ENCODE assay signal across 8 cellular contexts in the genomic region with DNA sequence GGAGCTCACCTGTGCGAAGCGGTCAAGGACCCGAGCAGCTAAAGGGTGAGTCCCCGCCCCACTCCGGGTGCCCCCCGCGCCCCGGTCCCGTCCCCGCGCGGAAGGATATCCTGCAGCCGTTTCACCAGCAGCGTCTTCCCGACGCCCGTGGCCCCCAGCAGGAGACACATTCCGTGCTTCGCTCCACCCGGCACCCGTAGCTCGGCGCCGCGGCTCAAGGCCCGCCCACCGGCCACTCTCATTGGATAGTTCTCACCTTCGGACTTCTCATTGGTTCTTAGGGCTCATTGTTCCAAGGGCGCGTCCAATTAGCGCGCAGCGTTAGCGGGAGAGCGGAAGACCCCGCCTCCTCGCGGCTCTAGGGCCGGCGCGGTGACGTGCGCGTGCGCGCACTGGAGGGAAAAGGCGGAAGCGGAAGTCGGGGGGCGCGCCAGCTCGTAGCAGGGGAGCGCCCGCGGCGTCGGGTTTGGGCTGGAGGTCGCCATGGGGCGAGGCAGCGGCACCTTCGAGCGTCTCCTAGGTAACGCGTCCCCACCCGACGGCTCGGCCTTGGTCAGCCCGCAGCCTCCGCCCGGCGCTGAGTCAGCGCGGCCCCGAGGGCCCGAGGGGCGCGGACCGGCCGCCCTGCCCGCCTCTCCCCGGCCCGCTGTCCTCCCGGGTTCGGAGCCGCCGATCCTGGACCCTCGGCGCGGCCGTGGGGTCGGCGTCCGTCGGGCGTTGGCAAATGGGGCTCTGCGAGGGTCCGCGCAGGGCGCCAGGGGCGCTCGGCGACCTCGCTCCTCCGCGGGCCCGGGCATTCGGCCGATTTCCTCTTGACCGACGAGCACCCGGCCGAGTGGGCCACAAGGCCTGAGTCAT. TPM values are rescaled to one million over a fixed set of nuclear protein-coding genes. Genes with fewer than 3 reads are reported as not detected.
A peak's percentile ranks its signal among the peaks of the same experiment; 100 is the strongest.
DNase-seq lines count a peak whose midpoint lies in the region; ATAC-seq and TF ChIP-seq lines count a peak whose summit lies in the region.

A gene with protein sequence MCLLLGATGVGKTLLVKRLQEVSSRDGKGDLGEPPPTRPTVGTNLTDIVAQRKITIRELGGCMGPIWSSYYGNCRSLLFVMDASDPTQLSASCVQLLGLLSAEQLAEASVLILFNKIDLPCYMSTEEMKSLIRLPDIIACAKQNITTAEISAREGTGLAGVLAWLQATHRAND (minus strand): TSS at position 214 of the 858 bp plus-strand sequence. CDS start 44 bp downstream, at position 170.
A gene with protein sequence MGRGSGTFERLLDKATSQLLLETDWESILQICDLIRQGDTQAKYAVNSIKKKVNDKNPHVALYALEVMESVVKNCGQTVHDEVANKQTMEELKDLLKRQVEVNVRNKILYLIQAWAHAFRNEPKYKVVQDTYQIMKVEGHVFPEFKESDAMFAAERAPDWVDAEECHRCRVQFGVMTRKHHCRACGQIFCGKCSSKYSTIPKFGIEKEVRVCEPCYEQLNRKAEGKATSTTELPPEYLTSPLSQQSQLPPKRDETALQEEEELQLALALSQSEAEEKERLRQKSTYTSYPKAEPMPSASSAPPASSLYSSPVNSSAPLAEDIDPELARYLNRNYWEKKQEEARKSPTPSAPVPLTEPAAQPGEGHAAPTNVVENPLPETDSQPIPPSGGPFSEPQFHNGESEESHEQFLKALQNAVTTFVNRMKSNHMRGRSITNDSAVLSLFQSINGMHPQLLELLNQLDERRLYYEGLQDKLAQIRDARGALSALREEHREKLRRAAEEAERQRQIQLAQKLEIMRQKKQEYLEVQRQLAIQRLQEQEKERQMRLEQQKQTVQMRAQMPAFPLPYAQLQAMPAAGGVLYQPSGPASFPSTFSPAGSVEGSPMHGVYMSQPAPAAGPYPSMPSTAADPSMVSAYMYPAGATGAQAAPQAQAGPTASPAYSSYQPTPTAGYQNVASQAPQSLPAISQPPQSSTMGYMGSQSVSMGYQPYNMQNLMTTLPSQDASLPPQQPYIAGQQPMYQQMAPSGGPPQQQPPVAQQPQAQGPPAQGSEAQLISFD (plus strand): TSS at position 428 of the 858 bp plus-strand sequence. CDS start 56 bp downstream, at position 484.

- TF ChIP-seq CTCF in LNCaP clone FGC (IDR thresholded peaks at IDR 0.05; ENCODE audit: control insufficient read depth, extremely low read depth, insufficient read depth) = no peak
- no peak for TF ChIP-seq CTCF in RWPE1 (conservative IDR thresholded peaks at IDR 0.05; ENCODE audit: low read depth)

- no peaks in the 10 kb centered on the region for H3K9me3 Mint-ChIP-seq in activated T-helper 17 cell treated with anti-CD3 and anti-CD28 coated beads, Interleukin-2, amount 50 U/mL, for 72 hours
- no peaks in the 10 kb centered on the region for H3K9me3 Mint-ChIP-seq in naive B cell
- no peaks in the 10 kb centered on the region for H3K9me3 Mint-ChIP-seq in stimulated activated memory B cell treated with anti-CD40 and anti-IgM and Interleukin-4, amounts not matched to agents 10 μg/mL and 1 μg/mL and 100 μg/mL, for 72 hours

- DNase-seq in Daoy (ENCODE audit: low read depth) (peak; percentile 99), GOT3 (lab: John Stamatoyannopoulos, UW) (peak; percentile 98), LNCaP clone FGC (ENCODE audit: low read depth) (peak; percentile 95), RWPE1 (ENCODE audit: low spot score) (peak; percentile 99), fibroblast of gingiva (ENCODE audit: low read depth) (peak; percentile 99), naive B cell (peak; percentile 98)

- H3K4me1 Mint-ChIP-seq in activated T-helper 17 cell treated with anti-CD3 and anti-CD28 coated beads, Interleukin-2, amount 50 U/mL, for 72 hours = peaks cover 6% of the 10 kb centered on the region
- H3K4me1 Mint-ChIP-seq in naive B cell = peaks cover 31 to 49% (median 34%) of the 10 kb centered on the region in 3 donors
- H3K4me1 Mint-ChIP-seq in stimulated activated memory B cell treated with anti-CD40 and anti-IgM and Interleukin-4, amounts not matched to agents 10 μg/mL and 1 μg/mL and 100 μg/mL, for 72 hours = peaks cover 51% of the 10 kb centered on the region

- peak within 1 kb of the TSS; percentile 91 for H3K27ac ChIP-seq in RWPE1

- no peaks in the 10 kb centered on the region for H3K27me3 Mint-ChIP-seq in activated T-helper 17 cell treated with anti-CD3 and anti-CD28 coated beads, Interleukin-2, amount 50 U/mL, for 72 hours
- no peaks in the 10 kb centered on the region for H3K27me3 Mint-ChIP-seq in naive B cell
- H3K27me3 Mint-ChIP-seq in stimulated activated memory B cell treated with anti-CD40 and anti-IgM and Interleukin-4, amounts not matched to agents 10 μg/mL and 1 μg/mL and 100 μg/mL, for 72 hours = no peaks in the 10 kb centered on the region

- H3K27ac Mint-ChIP-seq in activated T-helper 17 cell treated with anti-CD3 and anti-CD28 coated beads, Interleukin-2, amount 50 U/mL, for 72 hours = peak within 1 kb of the TSS; percentile 83
- H3K27ac Mint-ChIP-seq in naive B cell = peak within 1 kb of the TSS; percentile 88 to 98 (median 92)
- H3K27ac Mint-ChIP-seq in stimulated activated memory B cell treated with anti-CD40 and anti-IgM and Interleukin-4, amounts not matched to agents 10 μg/mL and 1 μg/mL and 100 μg/mL, for 72 hours = peak within 1 kb of the TSS; percentile 80

- POLR2A ChIA-PET in RWPE1 (lab: Yijun Ruan, JAX; ENCODE audit: low non-redundant PET) = interaction anchor here (1.2 kb wide), 1 partner anchor 17 kb away, joined by 5 read pairs; a partner anchor contains a TSS

- H3K36me3 Mint-ChIP-seq in activated T-helper 17 cell treated with anti-CD3 and anti-CD28 coated beads, Interleukin-2, amount 50 U/mL, for 72 hours (ENCODE audit: low read depth) = peaks cover 57% of the 10 kb centered on the region
- peaks cover 0 to 7% of the 10 kb centered on the region in 2 donors for H3K36me3 Mint-ChIP-seq in naive B cell
- H3K36me3 Mint-ChIP-seq in stimulated activated memory B cell treated with anti-CD40 and anti-IgM and Interleukin-4, amounts not matched to agents 10 μg/mL and 1 μg/mL and 100 μg/mL, for 72 hours = peaks cover 24% of the 10 kb centered on the region

- H3K4me3 ChIP-seq in LNCaP clone FGC (ENCODE audit: low read depth, low read length) = peak within 1 kb of the TSS; percentile 99

- CTCF ChIA-PET in RWPE1 (lab: Yijun Ruan, JAX) = interaction anchor here (0.6 to 1.3 kb wide), 2 partner anchors 18 to 149 kb away, joined by 3 to 6 read pairs; a partner anchor contains a TSS

- H3K4me3 Mint-ChIP-seq in activated T-helper 17 cell treated with anti-CD3 and anti-CD28 coated beads, Interleukin-2, amount 50 U/mL, for 72 hours = peak within 1 kb of the TSS; percentile 74
- peak within 1 kb of the TSS; percentile 90 to 99 (median 97) for H3K4me3 Mint-ChIP-seq in naive B cell
- peak within 1 kb of the TSS; percentile 86 for H3K4me3 Mint-ChIP-seq in stimulated activated memory B cell treated with anti-CD40 and anti-IgM and Interleukin-4, amounts not matched to agents 10 μg/mL and 1 μg/mL and 100 μg/mL, for 72 hours

- peak; percentile 98 for ATAC-seq in activated T-helper 17 cell treated with anti-CD3 and anti-CD28 coated beads, Interleukin-2, amount 50 U/mL, for 72 hours (replicated peaks)
- ATAC-seq in naive B cell (ENCODE audit: low read depth in 2 of 2) = peak; percentile 97
- peak; percentile 99 for ATAC-seq in stimulated activated memory B cell treated with anti-CD40 and anti-IgM and Interleukin-4, amounts not matched to agents 10 μg/mL and 1 μg/mL and 100 μg/mL, for 72 hours

RNA-seq across cellular contexts. Expression of the first gene that starts in this region (rescaled TPM):
- total RNA-seq in Daoy (2014; rRNA removed; shearing (Covaris generic)) = 66.3 and 76.4 TPM in 2 replicates
- total RNA-seq in activated T-helper 17 cell treated with anti-CD3 and anti-CD28 coated beads, Interleukin-2, amount 50 U/mL, for 72 hours = 10 to 100 TPM; 12.6 to 20.9 TPM
- polyA plus RNA-seq in naive B cell (ENCODE audit: low read depth in 6 of 6) = 100 to 1,000 TPM in 1 of 6 donors, 10 to 100 TPM in 5; 32.8 to 101 (median 37.6) TPM

RNA-seq across cellular contexts. Expression of the second gene that starts in this region (rescaled TPM):
- total RNA-seq in Daoy (2014; rRNA removed; shearing (Covaris generic)) = 179 and 187 TPM in 2 replicates
- 100 to 1,000 TPM; 118 to 130 TPM for total RNA-seq in activated T-helper 17 cell treated with anti-CD3 and anti-CD28 coated beads, Interleukin-2, amount 50 U/mL, for 72 hours
- polyA plus RNA-seq in naive B cell (ENCODE audit: low read depth in 6 of 6) = 10 to 100 TPM; 11.3 to 47.6 (median 21.7) TPM

Comparison
In these comparisons a context has a peak if more than half of its experiments do, and no peak if none do; other contexts are left out.
1. Peak in every context shown above with its lines: DNase-seq, ATAC-seq, H3K4me3 ChIP-seq and H3K27ac ChIP-seq.